ENCODE assay signal across 22 cellular contexts in the genomic region with DNA sequence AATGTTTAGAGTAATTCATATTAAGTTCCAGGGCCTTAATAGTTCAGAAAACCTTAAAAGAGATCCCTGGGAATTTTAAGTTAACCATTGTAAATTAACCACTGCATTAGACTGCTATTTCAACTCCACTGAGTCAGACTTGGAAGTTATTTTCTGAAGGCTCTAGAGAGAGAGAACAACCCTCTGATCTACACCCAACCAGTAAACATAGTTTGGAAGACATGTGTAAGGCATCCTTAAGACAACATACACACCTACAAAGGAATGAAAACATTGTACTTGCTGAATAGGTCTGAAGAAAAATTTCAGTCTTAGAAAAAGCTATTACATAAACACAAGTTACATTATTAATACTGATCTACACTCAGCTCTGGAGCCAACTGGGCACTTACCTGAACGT.
DNase-seq lines count a peak whose midpoint lies in the region; ATAC-seq and TF ChIP-seq lines count a peak whose summit lies in the region.
"Had no signal": no experiment of that assay in that cellular context is flagged by ENCODE, and none has a peak within 500 bp of the region (broad histone marks: within the 10 kb centered on the region; RNA-seq: fewer than 3 reads in every experiment).

No MANE protein-coding gene starts in this region.

- BruUV-seq in Calu3 (replicated peaks; lab: Mats Ljungman, UMichigan), result no TSS peak

- no peak for TF ChIP-seq CTCF in Calu3 (IDR thresholded peaks at IDR 0.05; ENCODE audit: unreplicated experiment)
- no peak for TF ChIP-seq CTCF in RWPE2 (IDR thresholded peaks at IDR 0.05; ENCODE audit: poor library complexity, severe bottlenecking)
- no peak for TF ChIP-seq CTCF in epithelial cell of esophagus (IDR thresholded peaks at IDR 0.05; ENCODE audit: insufficient read depth, low read depth, low read length, missing control alignments)
- no peak for TF ChIP-seq CTCF in natural killer cell (IDR thresholded peaks at IDR 0.05)

- H3K4me3 ChIP-seq in RWPE2 (ENCODE audit: severe bottlenecking) (no peak overlapping the region), epithelial cell of esophagus (ENCODE audit: low read length) (no peak overlapping the region)
- H3K4me3 ChIP-seq: A549, PC-9 had no signal

- H3K27me3 ChIP-seq in RWPE2 (ENCODE audit: insufficient read depth, poor library complexity, severe bottlenecking), result no peaks in the 10 kb centered on the region

- peak overlapping the region; percentile 100 for H3K27ac ChIP-seq in RWPE2 (ENCODE audit: poor library complexity, severe bottlenecking)
- H3K27ac ChIP-seq: A549, C4-2B, PC-9, RWPE1 had no signal

- DNase-seq in Calu3, result no peak
- no peak for DNase-seq in RWPE2 (ENCODE audit: low spot score)
- peak; percentile 84 for DNase-seq in epithelial cell of esophagus (ENCODE audit: low read depth)
- peak; percentile 46 for DNase-seq in renal cortical epithelial cell (ENCODE audit: low read depth)
- no peak for DNase-seq in natural killer cell
- DNase-seq in NCI-H1694 (lab: John Stamatoyannopoulos, UW), result no peak
- DNase-seq in activated CD4-positive, alpha-beta T cell treated with anti-CD3 and anti-CD28 coated beads, Interleukin-2, amount 10 ng/mL, durations not matched to agents 7 days and 5 days, result no peak
- DNase-seq: AML-193, DND-41, H7, HFFc6, NCI-H1092 treated with DMSO at 0.1 percent for 48 hours, NCI-H146, NCI-H2107, NCI-H2227 treated with DMSO at 0.1 percent for 48 hours, NCI-H524, NCI-H82, PC-9 had no signal

- H3K36me3 ChIP-seq in RWPE2 (ENCODE audit: low read depth), result no peaks in the 10 kb centered on the region

- intact Hi-C loops in Calu3 (cut with micrococcal nuclease; ENCODE audit: unreplicated experiment) (loop anchor here (5.0 kb wide), 1 partner anchor 40 kb away; no protein-coding TSS in a partner anchor), natural killer cell (cut with micrococcal nuclease) (no loop called here)

- no peaks in the 10 kb centered on the region for H3K9me3 ChIP-seq in RWPE2 (ENCODE audit: severe bottlenecking)
- H3K9me3 ChIP-seq: A549 had no signal

- POLR2A ChIA-PET in activated CD4-positive, alpha-beta T cell treated with anti-CD3 and anti-CD28 coated beads, Interleukin-2, amount 10 ng/mL, durations not matched to agents 7 days and 5 days (lab: Charles Lee), result no interaction called here

- H3K27me3 Mint-ChIP-seq in Calu3 (ENCODE audit: unreplicated experiment) (no peaks in the 10 kb centered on the region), natural killer cell (ENCODE audit: low read depth in 2 of 2) (no peaks in the 10 kb centered on the region)
- peaks cover 5% of the 10 kb centered on the region for H3K27me3 Mint-ChIP-seq in activated CD4-positive, alpha-beta T cell treated with anti-CD3 and anti-CD28 coated beads, Interleukin-2, amount 10 ng/mL, durations not matched to agents 7 days and 5 days

- H3K4me1 Mint-ChIP-seq in Calu3 (ENCODE audit: low read depth, unreplicated experiment) (peaks cover 26% of the 10 kb centered on the region), natural killer cell (no peaks in the 10 kb centered on the region)
- no peaks in the 10 kb centered on the region for H3K4me1 Mint-ChIP-seq in activated CD4-positive, alpha-beta T cell treated with anti-CD3 and anti-CD28 coated beads, Interleukin-2, amount 10 ng/mL, durations not matched to agents 7 days and 5 days

- peak overlapping the region; percentile 3 for H3K27ac Mint-ChIP-seq in Calu3 (ENCODE audit: unreplicated experiment)
- no peak overlapping the region for H3K27ac Mint-ChIP-seq in natural killer cell
- no peak overlapping the region for H3K27ac Mint-ChIP-seq in activated CD4-positive, alpha-beta T cell treated with anti-CD3 and anti-CD28 coated beads, Interleukin-2, amount 10 ng/mL, durations not matched to agents 7 days and 5 days
- H3K27ac Mint-ChIP-seq: HFFc6 had no signal

- H3K9me3 Mint-ChIP-seq in Calu3 (ENCODE audit: low read depth, unreplicated experiment) (no peaks in the 10 kb centered on the region), natural killer cell (peaks cover 3 to 4% of the 10 kb centered on the region in 2 donors)
- no peaks in the 10 kb centered on the region for H3K9me3 Mint-ChIP-seq in activated CD4-positive, alpha-beta T cell treated with anti-CD3 and anti-CD28 coated beads, Interleukin-2, amount 10 ng/mL, durations not matched to agents 7 days and 5 days
- H3K9me3 Mint-ChIP-seq: HFFc6 had no signal

- CTCF ChIA-PET in Calu3 (lab: Charles Lee), result no interaction called here
- CTCF ChIA-PET in activated CD4-positive, alpha-beta T cell treated with anti-CD3 and anti-CD28 coated beads, Interleukin-2, amount 10 ng/mL, durations not matched to agents 7 days and 5 days (lab: Charles Lee), result no interaction called here

- ATAC-seq in RWPE2 (ENCODE audit: low read depth) (no peak), HG03432 (IDR thresholded peaks at IDR 0.05; ENCODE audit: unreplicated experiment) (no peak), natural killer cell (no peak)
- ATAC-seq: A549 had no signal

- H3K4me1 ChIP-seq in RWPE2 (ENCODE audit: insufficient read depth, poor library complexity, severe bottlenecking), result peaks cover 79% of the 10 kb centered on the region
- H3K4me1 ChIP-seq: A549 had no signal

- H3K4me3 Mint-ChIP-seq in Calu3 (ENCODE audit: low read depth, unreplicated experiment) (no peak overlapping the region), natural killer cell (no peak overlapping the region)
- no peak overlapping the region for H3K4me3 Mint-ChIP-seq in activated CD4-positive, alpha-beta T cell treated with anti-CD3 and anti-CD28 coated beads, Interleukin-2, amount 10 ng/mL, durations not matched to agents 7 days and 5 days
- H3K4me3 Mint-ChIP-seq: HFFc6 had no signal

- H3K36me3 Mint-ChIP-seq in Calu3 (ENCODE audit: insufficient read depth, unreplicated experiment) (no peaks in the 10 kb centered on the region), natural killer cell (no peaks in the 10 kb centered on the region)
- no peaks in the 10 kb centered on the region for H3K36me3 Mint-ChIP-seq in activated CD4-positive, alpha-beta T cell treated with anti-CD3 and anti-CD28 coated beads, Interleukin-2, amount 10 ng/mL, durations not matched to agents 7 days and 5 days (ENCODE audit: low read depth)

Comparison
In these comparisons a context has a peak if more than half of its experiments do, and no peak if none do; other contexts are left out.
1. DNase-seq: peak in epithelial cell of esophagus (single experiment) and renal cortical epithelial cell (single experiment); none in Calu3 (single experiment), RWPE2 (single experiment), natural killer cell (single experiment), NCI-H1694 (single experiment) and activated CD4-positive, alpha-beta T cell treated with anti-CD3 and anti-CD28 coated beads, Interleukin-2, amount 10 ng/mL, durations not matched to agents 7 days and 5 days (single experiment).